1 cellular context compared by ENCODE assay signal in the genomic region with DNA sequence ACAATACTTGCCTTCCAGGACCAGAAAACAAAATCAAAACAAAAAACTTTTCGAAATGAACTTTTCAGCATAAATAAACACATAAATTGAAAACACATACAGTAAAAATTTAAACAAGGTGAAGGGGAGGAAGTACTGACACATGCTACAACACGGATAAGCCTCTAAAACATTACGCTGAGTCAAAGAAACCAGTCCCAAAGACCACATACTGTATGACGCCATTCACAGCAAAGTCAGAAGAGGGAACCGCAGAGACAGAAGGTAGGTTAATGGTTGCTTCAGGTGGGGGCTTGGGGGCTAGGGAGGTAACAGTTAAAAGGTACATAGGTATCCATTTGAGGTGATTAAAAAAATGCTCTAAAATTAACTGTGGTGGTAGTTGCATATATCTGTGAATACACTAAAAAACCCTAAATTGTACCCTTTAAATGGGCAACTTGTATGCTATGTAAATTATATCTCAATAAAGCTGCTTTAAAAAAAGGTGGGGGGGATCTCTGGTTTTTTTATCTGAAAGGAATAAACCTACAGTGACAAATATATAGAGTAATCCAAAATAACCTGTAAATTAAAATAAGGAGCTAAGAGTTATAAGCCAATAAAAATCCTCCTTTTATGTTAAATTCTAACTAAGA.
TF ChIP-seq lines count a peak whose summit lies in the region.

No MANE protein-coding gene starts in this region.

TF ChIP-seq in K562, 482 proteins besides CTCF, POLR2A, EP300 and RAD21 (continues in another document):
- TF ChIP-seq FOS (IDR thresholded peaks at IDR 0.05; ENCODE audit: extremely low read depth, insufficient read length) (no peak), FOXP1 (CRISPR knock-in tag; IDR thresholded peaks at IDR 0.05) (no peak), NFE2 (IDR thresholded peaks at IDR 0.05; ENCODE audit: low read depth) (peak; percentile 32; the same call in 1 of the 2 replicates), ZNF695 (CRISPR knock-in tag; IDR thresholded peaks at IDR 0.05) (no peak), XRCC4 (IDR thresholded peaks at IDR 0.05; ENCODE audit: extremely low read depth, insufficient read depth, insufficient read length) (no peak), CEBPB (tag; IDR thresholded peaks at IDR 0.05) (no peak), HNRNPH1 (optimal IDR thresholded peaks at IDR 0.05; ENCODE audit: low read depth, low read length) (no peak), BRCA1 (IDR thresholded peaks at IDR 0.05) (no peak), BRCA1 (CRISPR knock-in tag; IDR thresholded peaks at IDR 0.05) (no peak), EP400 (IDR thresholded peaks at IDR 0.05) (0 out of 2 replicates have a peak, but pooled peaks have one; percentile 22), ARNT (IDR thresholded peaks at IDR 0.05) (0 out of 4 replicates have a peak, but pooled peaks of 1 of the 2 experiments have one; percentile 58), SRSF7 (optimal IDR thresholded peaks at IDR 0.05; ENCODE audit: low read depth, low read length) (no peak), MCM7 (IDR thresholded peaks at IDR 0.05) (no peak), CREM (IDR thresholded peaks at IDR 0.05; ENCODE audit: low read depth) (peak; percentile 59), ZNF316 (IDR thresholded peaks at IDR 0.05) (peak; percentile 81), SAFB2 (IDR thresholded peaks at IDR 0.05; ENCODE audit: borderline replicate concordance, low read depth, low read length, severe bottlenecking) (no peak), BHLHE40 (IDR thresholded peaks at IDR 0.05; ENCODE audit: low read length) (no peak), ZNF41 (CRISPR knock-in tag; conservative IDR thresholded peaks at IDR 0.05) (no peak), COPS2 (conservative IDR thresholded peaks at IDR 0.05) (no peak), PTTG1 (tag; IDR thresholded peaks at IDR 0.05; ENCODE audit: low read depth) (no peak), DPF2 (IDR thresholded peaks at IDR 0.05) (0 out of 2 replicates have a peak, but pooled peaks have one; percentile 51), ZNF3 (CRISPR knock-in tag; IDR thresholded peaks at IDR 0.05) (no peak), ATF1 (CRISPR knock-in tag; IDR thresholded peaks at IDR 0.05) (no peak), ATF1 (tag; IDR thresholded peaks at IDR 0.05) (peak; percentile 12; the same call in 1 of the 2 replicates), C11orf30 (IDR thresholded peaks at IDR 0.05; ENCODE audit: low read depth) (peak; percentile 70), NR2C2 (CRISPR knock-in tag; IDR thresholded peaks at IDR 0.05) (no peak), NR2C2 (tag; IDR thresholded peaks at IDR 0.05) (no peak)
- TF ChIP-seq, protein P1, sequence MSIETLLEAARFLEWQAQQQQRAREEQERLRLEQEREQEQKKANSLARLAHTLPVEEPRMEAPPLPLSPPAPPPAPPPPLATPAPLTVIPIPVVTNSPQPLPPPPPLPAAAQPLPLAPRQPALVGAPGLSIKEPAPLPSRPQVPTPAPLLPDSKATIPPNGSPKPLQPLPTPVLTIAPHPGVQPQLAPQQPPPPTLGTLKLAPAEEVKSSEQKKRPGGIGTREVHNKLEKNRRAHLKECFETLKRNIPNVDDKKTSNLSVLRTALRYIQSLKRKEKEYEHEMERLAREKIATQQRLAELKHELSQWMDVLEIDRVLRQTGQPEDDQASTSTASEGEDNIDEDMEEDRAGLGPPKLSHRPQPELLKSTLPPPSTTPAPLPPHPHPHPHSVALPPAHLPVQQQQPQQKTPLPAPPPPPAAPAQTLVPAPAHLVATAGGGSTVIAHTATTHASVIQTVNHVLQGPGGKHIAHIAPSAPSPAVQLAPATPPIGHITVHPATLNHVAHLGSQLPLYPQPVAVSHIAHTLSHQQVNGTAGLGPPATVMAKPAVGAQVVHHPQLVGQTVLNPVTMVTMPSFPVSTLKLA (conservative IDR thresholded peaks at IDR 0.05) = peak in 1 of 2 experiments; percentile 31; a peak in 1 of 4 replicates
- TF ChIP-seq, protein P2, sequence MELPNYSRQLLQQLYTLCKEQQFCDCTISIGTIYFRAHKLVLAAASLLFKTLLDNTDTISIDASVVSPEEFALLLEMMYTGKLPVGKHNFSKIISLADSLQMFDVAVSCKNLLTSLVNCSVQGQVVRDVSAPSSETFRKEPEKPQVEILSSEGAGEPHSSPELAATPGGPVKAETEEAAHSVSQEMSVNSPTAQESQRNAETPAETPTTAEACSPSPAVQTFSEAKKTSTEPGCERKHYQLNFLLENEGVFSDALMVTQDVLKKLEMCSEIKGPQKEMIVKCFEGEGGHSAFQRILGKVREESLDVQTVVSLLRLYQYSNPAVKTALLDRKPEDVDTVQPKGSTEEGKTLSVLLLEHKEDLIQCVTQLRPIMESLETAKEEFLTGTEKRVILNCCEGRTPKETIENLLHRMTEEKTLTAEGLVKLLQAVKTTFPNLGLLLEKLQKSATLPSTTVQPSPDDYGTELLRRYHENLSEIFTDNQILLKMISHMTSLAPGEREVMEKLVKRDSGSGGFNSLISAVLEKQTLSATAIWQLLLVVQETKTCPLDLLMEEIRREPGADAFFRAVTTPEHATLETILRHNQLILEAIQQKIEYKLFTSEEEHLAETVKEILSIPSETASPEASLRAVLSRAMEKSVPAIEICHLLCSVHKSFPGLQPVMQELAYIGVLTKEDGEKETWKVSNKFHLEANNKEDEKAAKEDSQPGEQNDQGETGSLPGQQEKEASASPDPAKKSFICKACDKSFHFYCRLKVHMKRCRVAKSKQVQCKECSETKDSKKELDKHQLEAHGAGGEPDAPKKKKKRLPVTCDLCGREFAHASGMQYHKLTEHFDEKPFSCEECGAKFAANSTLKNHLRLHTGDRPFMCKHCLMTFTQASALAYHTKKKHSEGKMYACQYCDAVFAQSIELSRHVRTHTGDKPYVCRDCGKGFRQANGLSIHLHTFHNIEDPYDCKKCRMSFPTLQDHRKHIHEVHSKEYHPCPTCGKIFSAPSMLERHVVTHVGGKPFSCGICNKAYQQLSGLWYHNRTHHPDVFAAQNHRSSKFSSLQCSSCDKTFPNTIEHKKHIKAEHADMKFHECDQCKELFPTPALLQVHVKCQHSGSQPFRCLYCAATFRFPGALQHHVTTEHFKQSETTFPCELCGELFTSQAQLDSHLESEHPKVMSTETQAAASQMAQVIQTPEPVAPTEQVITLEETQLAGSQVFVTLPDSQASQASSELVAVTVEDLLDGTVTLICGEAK (IDR thresholded peaks at IDR 0.05) = peak; percentile 56; the same call in 1 of the 2 replicates
- TF ChIP-seq, protein P2 (CRISPR knock-in tag; IDR thresholded peaks at IDR 0.05) = no peak
- TF ChIP-seq, protein P3, sequence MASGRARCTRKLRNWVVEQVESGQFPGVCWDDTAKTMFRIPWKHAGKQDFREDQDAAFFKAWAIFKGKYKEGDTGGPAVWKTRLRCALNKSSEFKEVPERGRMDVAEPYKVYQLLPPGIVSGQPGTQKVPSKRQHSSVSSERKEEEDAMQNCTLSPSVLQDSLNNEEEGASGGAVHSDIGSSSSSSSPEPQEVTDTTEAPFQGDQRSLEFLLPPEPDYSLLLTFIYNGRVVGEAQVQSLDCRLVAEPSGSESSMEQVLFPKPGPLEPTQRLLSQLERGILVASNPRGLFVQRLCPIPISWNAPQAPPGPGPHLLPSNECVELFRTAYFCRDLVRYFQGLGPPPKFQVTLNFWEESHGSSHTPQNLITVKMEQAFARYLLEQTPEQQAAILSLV (tag; IDR thresholded peaks at IDR 0.05) = no peak
- TF ChIP-seq, protein P4, sequence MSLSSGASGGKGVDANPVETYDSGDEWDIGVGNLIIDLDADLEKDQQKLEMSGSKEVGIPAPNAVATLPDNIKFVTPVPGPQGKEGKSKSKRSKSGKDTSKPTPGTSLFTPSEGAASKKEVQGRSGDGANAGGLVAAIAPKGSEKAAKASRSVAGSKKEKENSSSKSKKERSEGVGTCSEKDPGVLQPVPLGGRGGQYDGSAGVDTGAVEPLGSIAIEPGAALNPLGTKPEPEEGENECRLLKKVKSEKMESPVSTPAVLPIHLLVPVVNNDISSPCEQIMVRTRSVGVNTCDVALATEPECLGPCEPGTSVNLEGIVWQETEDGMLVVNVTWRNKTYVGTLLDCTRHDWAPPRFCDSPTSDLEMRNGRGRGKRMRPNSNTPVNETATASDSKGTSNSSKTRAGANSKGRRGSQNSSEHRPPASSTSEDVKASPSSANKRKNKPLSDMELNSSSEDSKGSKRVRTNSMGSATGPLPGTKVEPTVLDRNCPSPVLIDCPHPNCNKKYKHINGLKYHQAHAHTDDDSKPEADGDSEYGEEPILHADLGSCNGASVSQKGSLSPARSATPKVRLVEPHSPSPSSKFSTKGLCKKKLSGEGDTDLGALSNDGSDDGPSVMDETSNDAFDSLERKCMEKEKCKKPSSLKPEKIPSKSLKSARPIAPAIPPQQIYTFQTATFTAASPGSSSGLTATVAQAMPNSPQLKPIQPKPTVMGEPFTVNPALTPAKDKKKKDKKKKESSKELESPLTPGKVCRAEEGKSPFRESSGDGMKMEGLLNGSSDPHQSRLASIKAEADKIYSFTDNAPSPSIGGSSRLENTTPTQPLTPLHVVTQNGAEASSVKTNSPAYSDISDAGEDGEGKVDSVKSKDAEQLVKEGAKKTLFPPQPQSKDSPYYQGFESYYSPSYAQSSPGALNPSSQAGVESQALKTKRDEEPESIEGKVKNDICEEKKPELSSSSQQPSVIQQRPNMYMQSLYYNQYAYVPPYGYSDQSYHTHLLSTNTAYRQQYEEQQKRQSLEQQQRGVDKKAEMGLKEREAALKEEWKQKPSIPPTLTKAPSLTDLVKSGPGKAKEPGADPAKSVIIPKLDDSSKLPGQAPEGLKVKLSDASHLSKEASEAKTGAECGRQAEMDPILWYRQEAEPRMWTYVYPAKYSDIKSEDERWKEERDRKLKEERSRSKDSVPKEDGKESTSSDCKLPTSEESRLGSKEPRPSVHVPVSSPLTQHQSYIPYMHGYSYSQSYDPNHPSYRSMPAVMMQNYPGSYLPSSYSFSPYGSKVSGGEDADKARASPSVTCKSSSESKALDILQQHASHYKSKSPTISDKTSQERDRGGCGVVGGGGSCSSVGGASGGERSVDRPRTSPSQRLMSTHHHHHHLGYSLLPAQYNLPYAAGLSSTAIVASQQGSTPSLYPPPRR (CRISPR knock-in tag; IDR thresholded peaks at IDR 0.05; ENCODE audit: borderline replicate concordance) = no peak
